Comparison of ENCODE assay signal across 9 cellular contexts in genomic region chr7:64294701-64295420, GRCh38. TPM values are rescaled to one million over a fixed set of nuclear protein-coding genes. Genes with fewer than 3 reads are reported as not detected.
"Had no signal": no experiment of that assay in that cellular context is flagged by ENCODE, and none has a peak within 500 bp of the region (broad histone marks: within the 10 kb centered on the region; RNA-seq: fewer than 3 reads in every experiment).

No MANE protein-coding gene starts in this region.

- ATAC-seq: HCT116, HepG2 had no signal

- DNase-seq: GM23248, GOT3, H7, HFFc6 had no signal

- H3K27me3 Mint-ChIP-seq: IgD-negative memory B cell had no signal

- H3K4me3 ChIP-seq: GM23248, HAP-1 had no signal

- H3K4me1 ChIP-seq: HAP-1 had no signal

- H3K27ac Mint-ChIP-seq: HFFc6, IgD-negative memory B cell had no signal

- H3K9me3 ChIP-seq: HAP-1 had no signal

- H3K27ac ChIP-seq: GM23248, HL-60 had no signal

- H3K4me3 Mint-ChIP-seq: HFFc6 had no signal

- H3K36me3 Mint-ChIP-seq: IgD-negative memory B cell had no signal

- H3K4me1 Mint-ChIP-seq: IgD-negative memory B cell had no signal

- H3K36me3 ChIP-seq: HAP-1 had no signal

RNA-seq across cellular contexts. Expression of gene ZNF736, which starts 18.9 kb away (rescaled TPM):
- total RNA-seq: H7, HepG2 had no signal
- polyA plus RNA-seq: HepG2 had no signal
